ENCODE assay signal across 1 cellular context in the genomic region with DNA sequence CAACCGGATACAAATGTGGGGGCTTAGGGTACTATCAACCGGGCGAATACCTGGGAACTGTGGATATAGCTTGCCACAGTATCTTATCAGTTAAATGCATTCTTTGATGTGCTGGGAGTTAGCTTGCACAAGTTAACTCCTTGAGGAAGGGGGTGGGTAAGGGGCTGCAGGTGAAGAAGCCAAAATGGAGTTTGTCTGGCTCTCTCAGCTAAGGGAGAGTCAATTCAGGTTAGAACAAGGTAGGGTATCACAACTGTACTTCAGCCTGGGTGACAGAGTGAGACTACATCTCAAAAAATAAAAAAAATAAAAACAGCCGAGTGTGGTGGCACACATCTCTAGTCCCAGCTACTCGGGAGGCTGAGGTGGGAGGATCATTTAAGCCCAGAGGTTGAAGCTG.
TF ChIP-seq lines count a peak whose summit lies in the region.

No MANE protein-coding gene starts in this region.

TF ChIP-seq in K562, 482 proteins besides CTCF, POLR2A, EP300 and RAD21 (continued from another document):
- TF ChIP-seq, protein P1, sequence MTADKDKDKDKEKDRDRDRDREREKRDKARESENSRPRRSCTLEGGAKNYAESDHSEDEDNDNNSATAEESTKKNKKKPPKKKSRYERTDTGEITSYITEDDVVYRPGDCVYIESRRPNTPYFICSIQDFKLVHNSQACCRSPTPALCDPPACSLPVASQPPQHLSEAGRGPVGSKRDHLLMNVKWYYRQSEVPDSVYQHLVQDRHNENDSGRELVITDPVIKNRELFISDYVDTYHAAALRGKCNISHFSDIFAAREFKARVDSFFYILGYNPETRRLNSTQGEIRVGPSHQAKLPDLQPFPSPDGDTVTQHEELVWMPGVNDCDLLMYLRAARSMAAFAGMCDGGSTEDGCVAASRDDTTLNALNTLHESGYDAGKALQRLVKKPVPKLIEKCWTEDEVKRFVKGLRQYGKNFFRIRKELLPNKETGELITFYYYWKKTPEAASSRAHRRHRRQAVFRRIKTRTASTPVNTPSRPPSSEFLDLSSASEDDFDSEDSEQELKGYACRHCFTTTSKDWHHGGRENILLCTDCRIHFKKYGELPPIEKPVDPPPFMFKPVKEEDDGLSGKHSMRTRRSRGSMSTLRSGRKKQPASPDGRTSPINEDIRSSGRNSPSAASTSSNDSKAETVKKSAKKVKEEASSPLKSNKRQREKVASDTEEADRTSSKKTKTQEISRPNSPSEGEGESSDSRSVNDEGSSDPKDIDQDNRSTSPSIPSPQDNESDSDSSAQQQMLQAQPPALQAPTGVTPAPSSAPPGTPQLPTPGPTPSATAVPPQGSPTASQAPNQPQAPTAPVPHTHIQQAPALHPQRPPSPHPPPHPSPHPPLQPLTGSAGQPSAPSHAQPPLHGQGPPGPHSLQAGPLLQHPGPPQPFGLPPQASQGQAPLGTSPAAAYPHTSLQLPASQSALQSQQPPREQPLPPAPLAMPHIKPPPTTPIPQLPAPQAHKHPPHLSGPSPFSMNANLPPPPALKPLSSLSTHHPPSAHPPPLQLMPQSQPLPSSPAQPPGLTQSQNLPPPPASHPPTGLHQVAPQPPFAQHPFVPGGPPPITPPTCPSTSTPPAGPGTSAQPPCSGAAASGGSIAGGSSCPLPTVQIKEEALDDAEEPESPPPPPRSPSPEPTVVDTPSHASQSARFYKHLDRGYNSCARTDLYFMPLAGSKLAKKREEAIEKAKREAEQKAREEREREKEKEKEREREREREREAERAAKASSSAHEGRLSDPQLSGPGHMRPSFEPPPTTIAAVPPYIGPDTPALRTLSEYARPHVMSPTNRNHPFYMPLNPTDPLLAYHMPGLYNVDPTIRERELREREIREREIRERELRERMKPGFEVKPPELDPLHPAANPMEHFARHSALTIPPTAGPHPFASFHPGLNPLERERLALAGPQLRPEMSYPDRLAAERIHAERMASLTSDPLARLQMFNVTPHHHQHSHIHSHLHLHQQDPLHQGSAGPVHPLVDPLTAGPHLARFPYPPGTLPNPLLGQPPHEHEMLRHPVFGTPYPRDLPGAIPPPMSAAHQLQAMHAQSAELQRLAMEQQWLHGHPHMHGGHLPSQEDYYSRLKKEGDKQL (CRISPR knock-in tag; IDR thresholded peaks at IDR 0.05; ENCODE audit: borderline replicate concordance), result no peak
- TF ChIP-seq KLF13 (tag; IDR thresholded peaks at IDR 0.05; ENCODE audit: borderline replicate concordance, low read depth) (no peak), XRCC4 (IDR thresholded peaks at IDR 0.05; ENCODE audit: extremely low read depth, insufficient read depth, insufficient read length) (no peak), SNIP1 (IDR thresholded peaks at IDR 0.05; ENCODE audit: low read depth) (no peak), ZFP30 (CRISPR knock-in tag; IDR thresholded peaks at IDR 0.05; ENCODE audit: borderline replicate concordance) (no peak), CREM (IDR thresholded peaks at IDR 0.05; ENCODE audit: low read depth) (no peak), NCOA2 (IDR thresholded peaks at IDR 0.05; ENCODE audit: partially characterized antibody in 2 of 2) (no peak), ZNF589 (CRISPR knock-in tag; IDR thresholded peaks at IDR 0.05; ENCODE audit: low read depth) (peak; percentile 55; the same call in 1 of the 2 replicates), PRMT5 (CRISPR knock-in tag; IDR thresholded peaks at IDR 0.05) (no peak), GATAD2A (IDR thresholded peaks at IDR 0.05) (no peak), SMARCC2 (IDR thresholded peaks at IDR 0.05; ENCODE audit: low read depth) (no peak), FOSL1 (tag; conservative IDR thresholded peaks at IDR 0.05) (no peak), HNRNPH1 (optimal IDR thresholded peaks at IDR 0.05; ENCODE audit: low read depth, low read length) (no peak)
- TF ChIP-seq, protein P2, sequence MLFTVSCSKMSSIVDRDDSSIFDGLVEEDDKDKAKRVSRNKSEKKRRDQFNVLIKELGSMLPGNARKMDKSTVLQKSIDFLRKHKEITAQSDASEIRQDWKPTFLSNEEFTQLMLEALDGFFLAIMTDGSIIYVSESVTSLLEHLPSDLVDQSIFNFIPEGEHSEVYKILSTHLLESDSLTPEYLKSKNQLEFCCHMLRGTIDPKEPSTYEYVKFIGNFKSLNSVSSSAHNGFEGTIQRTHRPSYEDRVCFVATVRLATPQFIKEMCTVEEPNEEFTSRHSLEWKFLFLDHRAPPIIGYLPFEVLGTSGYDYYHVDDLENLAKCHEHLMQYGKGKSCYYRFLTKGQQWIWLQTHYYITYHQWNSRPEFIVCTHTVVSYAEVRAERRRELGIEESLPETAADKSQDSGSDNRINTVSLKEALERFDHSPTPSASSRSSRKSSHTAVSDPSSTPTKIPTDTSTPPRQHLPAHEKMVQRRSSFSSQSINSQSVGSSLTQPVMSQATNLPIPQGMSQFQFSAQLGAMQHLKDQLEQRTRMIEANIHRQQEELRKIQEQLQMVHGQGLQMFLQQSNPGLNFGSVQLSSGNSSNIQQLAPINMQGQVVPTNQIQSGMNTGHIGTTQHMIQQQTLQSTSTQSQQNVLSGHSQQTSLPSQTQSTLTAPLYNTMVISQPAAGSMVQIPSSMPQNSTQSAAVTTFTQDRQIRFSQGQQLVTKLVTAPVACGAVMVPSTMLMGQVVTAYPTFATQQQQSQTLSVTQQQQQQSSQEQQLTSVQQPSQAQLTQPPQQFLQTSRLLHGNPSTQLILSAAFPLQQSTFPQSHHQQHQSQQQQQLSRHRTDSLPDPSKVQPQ (CRISPR knock-in tag; IDR thresholded peaks at IDR 0.05; ENCODE audit: borderline replicate concordance), result no peak
- TF ChIP-seq, protein P3, sequence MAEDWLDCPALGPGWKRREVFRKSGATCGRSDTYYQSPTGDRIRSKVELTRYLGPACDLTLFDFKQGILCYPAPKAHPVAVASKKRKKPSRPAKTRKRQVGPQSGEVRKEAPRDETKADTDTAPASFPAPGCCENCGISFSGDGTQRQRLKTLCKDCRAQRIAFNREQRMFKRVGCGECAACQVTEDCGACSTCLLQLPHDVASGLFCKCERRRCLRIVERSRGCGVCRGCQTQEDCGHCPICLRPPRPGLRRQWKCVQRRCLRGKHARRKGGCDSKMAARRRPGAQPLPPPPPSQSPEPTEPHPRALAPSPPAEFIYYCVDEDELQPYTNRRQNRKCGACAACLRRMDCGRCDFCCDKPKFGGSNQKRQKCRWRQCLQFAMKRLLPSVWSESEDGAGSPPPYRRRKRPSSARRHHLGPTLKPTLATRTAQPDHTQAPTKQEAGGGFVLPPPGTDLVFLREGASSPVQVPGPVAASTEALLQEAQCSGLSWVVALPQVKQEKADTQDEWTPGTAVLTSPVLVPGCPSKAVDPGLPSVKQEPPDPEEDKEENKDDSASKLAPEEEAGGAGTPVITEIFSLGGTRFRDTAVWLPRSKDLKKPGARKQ (CRISPR knock-in tag; IDR thresholded peaks at IDR 0.05), result no peak
- TF ChIP-seq, protein P4, sequence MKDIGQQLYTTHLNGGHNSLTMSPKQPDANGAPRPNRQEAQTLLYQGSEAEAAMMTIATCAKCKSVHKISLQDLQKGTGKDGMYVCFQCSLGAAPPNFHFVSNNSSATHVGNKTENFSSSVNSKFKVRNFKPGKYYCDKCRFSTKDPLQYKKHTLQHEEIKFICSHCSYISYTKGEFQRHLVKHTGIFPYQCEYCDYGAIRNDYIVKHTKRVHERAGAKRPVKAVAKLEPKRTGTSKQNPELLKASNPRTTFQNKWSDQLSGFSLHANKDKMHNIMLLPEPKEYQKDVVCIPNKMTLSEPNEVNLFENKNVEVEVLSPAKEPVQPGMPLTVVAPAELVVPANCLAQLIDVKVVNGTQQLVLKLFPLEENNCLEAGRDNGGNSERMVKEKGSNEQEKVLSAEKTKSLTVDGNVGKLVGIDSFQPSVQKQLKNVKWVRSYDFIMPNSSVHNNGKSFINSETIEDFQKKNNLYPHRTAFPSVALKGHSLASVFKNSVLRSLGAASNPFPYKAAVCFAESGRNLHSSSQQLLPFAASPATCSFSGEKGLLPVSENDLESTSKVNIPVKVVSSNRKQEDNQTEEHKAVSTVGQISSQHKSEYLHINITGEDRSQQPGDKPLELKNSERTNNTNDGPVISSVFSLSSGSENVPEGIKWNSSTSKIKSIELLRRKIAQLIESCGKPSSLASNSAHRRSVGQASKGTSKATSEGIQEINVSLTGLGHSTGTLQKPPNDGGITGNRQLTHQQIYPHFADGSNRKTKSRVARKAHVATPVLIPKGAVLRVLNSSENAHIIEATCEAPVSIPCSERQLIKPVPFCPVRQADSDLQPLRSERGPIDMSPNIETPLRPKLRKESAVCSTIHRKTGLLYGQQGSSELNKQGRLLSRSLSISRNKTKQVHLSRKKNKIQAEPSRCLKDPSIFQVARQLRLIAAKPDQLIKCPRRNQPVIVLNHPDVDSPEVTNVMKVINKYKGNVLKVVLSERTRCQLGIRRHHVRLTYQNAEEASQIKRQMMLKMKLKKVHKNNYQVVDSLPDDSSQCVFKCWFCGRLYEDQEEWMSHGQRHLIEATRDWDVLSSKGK (CRISPR knock-in tag; IDR thresholded peaks at IDR 0.05), result no peak
- TF ChIP-seq, protein P5, sequence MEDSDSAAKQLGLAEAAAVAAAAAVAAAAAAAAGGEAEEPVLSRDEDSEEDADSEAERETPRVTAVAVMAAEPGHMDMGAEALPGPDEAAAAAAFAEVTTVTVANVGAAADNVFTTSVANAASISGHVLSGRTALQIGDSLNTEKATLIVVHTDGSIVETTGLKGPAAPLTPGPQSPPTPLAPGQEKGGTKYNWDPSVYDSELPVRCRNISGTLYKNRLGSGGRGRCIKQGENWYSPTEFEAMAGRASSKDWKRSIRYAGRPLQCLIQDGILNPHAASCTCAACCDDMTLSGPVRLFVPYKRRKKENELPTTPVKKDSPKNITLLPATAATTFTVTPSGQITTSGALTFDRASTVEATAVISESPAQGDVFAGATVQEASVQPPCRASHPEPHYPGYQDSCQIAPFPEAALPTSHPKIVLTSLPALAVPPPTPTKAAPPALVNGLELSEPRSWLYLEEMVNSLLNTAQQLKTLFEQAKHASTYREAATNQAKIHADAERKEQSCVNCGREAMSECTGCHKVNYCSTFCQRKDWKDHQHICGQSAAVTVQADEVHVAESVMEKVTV (CRISPR knock-in tag; IDR thresholded peaks at IDR 0.05), result no peak
